In the genomic region with DNA sequence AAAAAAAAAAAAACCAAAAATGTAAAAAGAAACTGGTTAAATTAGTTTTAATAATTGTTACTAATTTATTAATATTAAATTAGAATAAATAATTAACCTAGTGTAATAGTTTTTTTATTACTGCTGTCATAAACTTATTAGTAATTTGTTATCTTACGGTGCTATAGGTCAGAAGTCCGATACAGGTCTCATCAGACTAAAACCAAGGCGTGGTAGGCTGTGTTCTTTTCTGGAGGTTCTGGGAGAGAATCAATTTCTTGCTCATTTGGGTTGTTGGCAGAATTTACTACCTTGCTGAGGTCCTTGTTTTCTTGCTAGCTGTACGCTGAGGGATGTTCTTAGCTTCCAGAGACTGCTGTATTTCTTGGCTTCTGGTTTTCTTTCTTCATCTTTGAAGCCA, we compare ENCODE assay signal across 21 cellular contexts.
"Had no signal": no experiment of that assay in that cellular context is flagged by ENCODE, and none has a peak within 500 bp of the region (broad histone marks: within the 10 kb centered on the region; RNA-seq: fewer than 3 reads in every experiment).

No MANE protein-coding gene starts in this region.

- H3K9ac ChIP-seq: parathyroid adenoma had no signal

- DNase-seq: heart left ventricle; hypothalamus; immature natural killer cell; kidney; left ventricle myocardium inferior; midbrain; mucosa of descending colon; naive thymus-derived CD8-positive, alpha-beta T cell; nucleus accumbens; psoas muscle; right lobe of liver; spleen; stimulated activated CD4-positive, alpha-beta T cell treated with anti-CD3 and anti-CD28 coated beads, Interleukin-4, amount 100 ng/mL, for 24 hours; stimulated activated naive CD4-positive, alpha-beta T cell; tibial artery; trophoblast cell; upper lobe of right lung had no signal

- ATAC-seq: heart left ventricle; mucosa of descending colon; naive thymus-derived CD8-positive, alpha-beta T cell; psoas muscle; right lobe of liver; upper lobe of right lung had no signal

- H3K9me3 ChIP-seq: heart left ventricle, left ventricle myocardium inferior, mucosa of descending colon, psoas muscle, right lobe of liver, spleen, suprapubic skin, thoracic aorta, tibial artery, upper lobe of right lung had no signal

- H3K4me1 ChIP-seq: heart left ventricle, left ventricle myocardium inferior, parathyroid adenoma, psoas muscle, right lobe of liver, spleen, suprapubic skin, tibial artery, upper lobe of right lung had no signal

- H3K27ac ChIP-seq: heart left ventricle, left ventricle myocardium inferior, parathyroid adenoma, psoas muscle, right lobe of liver, skin epidermis, spleen, suprapubic skin, thoracic aorta, tibial artery, upper lobe of right lung had no signal

- H3K36me3 ChIP-seq: heart left ventricle, left ventricle myocardium inferior, right lobe of liver, spleen, suprapubic skin, thoracic aorta, tibial artery, upper lobe of right lung had no signal

- H3K79me2 ChIP-seq: parathyroid adenoma had no signal

- H2AFZ ChIP-seq: parathyroid adenoma had no signal

- H3K4me3 ChIP-seq: heart left ventricle, left ventricle myocardium inferior, mucosa of descending colon, psoas muscle, right lobe of liver, skin epidermis, spleen, suprapubic skin, thoracic aorta, tibial artery, upper lobe of right lung had no signal

- H3K27me3 ChIP-seq: heart left ventricle, right lobe of liver, spleen, suprapubic skin, tibial artery, upper lobe of right lung had no signal
